8 cellular contexts compared by ENCODE assay signal in the genomic region with DNA sequence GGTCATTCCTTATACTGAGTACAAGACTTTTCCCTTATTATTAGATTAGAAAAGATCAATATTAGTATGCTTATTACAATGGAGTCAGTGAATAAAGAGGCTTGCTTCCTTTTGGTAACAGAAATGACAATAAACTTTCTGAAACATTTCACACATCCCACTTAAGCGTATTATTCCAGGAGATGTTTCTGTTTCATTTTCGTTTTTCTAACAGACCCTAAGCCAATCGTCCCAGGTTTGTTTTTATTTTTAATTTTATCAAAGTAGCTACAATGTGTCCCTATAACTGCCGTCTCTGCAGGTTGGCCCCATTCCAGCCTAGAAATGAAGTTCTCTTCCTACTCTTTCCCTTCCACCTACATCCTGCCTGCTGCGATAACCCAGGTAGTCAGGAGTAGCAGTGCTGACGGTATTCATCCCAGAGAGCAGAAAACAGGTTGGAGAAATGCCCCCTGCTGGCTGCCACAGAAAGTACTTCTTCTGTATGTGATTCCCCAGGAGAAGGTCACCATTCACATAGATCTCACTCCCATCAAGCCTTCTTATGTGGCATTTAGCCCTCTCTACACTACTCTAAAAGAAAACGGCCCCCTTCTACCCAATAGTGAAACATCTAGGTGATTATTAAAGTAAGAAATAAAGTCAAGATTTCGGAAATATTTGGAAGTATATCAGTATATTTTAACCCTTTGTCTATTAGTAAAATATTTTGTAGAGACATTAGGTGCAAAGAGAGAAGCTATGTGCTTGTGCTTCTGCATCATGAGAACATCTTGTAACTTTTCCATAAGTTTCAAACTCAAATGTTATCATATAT. TPM values are rescaled to one million over a fixed set of nuclear protein-coding genes. Genes with fewer than 3 reads are reported as not detected.
DNase-seq lines count a peak whose midpoint lies in the region; ATAC-seq and TF ChIP-seq lines count a peak whose summit lies in the region.

No MANE protein-coding gene starts in this region.

- no peak for TF ChIP-seq POLR2A in stomach (IDR thresholded peaks at IDR 0.05)

- H3K4me3 Mint-ChIP-seq in CD4-positive, alpha-beta memory T cell: peak overlapping the region; percentile 91 to 99 (median 97)
- peak overlapping the region; percentile 85 for H3K4me3 Mint-ChIP-seq in activated T-cell treated with anti-CD3 and anti-CD28 coated beads, Interleukin-2, amount 50 U/mL, for 4 hours
- H3K4me3 Mint-ChIP-seq in neural progenitor cell: no peak overlapping the region

- H3K27ac ChIP-seq in CD4-positive, alpha-beta memory T cell (ENCODE audit: low read depth, low read length): peak overlapping the region; percentile 48
- H3K27ac ChIP-seq in fibroblast of lung (ENCODE audit: insufficient read depth, low read length) (no peak overlapping the region), neural progenitor cell (no peak overlapping the region), stomach (peak overlapping the region in 3 of 5 donors; percentile 26 to 69 (median 49))

- intact Hi-C loops in CD4-positive, alpha-beta memory T cell (cut with micrococcal nuclease): loop anchor here (2.0 to 5.0 kb wide), 3 partner anchors 304 to 1094 kb away; a partner anchor contains a TSS
- intact Hi-C loops in stomach (cut with DNase I; ENCODE audit: low total_unique reads): loop anchor here (5.0 kb wide), 1 partner anchor 514 kb away; no protein-coding TSS in a partner anchor

- no peaks in the 10 kb centered on the region for H3K36me3 ChIP-seq in CD4-positive, alpha-beta memory T cell (ENCODE audit: insufficient read depth, low read length)
- H3K36me3 ChIP-seq in fibroblast of lung (ENCODE audit: control insufficient read depth, insufficient read depth, low read length) (no peaks in the 10 kb centered on the region), neural progenitor cell (no peaks in the 10 kb centered on the region), stomach (no peaks in the 10 kb centered on the region)

- peak overlapping the region; percentile 76 for H2AFZ ChIP-seq in fibroblast of lung (ENCODE audit: low read length)
- no peak overlapping the region for H2AFZ ChIP-seq in neural progenitor cell (replicated peaks)

- peaks cover 10 to 16% (median 13%) of the 10 kb centered on the region in 4 donors for H3K4me1 Mint-ChIP-seq in CD4-positive, alpha-beta memory T cell
- H3K4me1 Mint-ChIP-seq in activated T-cell treated with anti-CD3 and anti-CD28 coated beads, Interleukin-2, amount 50 U/mL, for 4 hours (ENCODE audit: low read depth): peaks cover 15% of the 10 kb centered on the region
- H3K4me1 Mint-ChIP-seq in neural progenitor cell: no peaks in the 10 kb centered on the region

- H3K79me2 ChIP-seq in fibroblast of lung (ENCODE audit: control insufficient read depth, insufficient read depth, low read length) (no peaks in the 10 kb centered on the region), neural progenitor cell (ENCODE audit: low read depth) (no peaks in the 10 kb centered on the region)

- DNase-seq in CD4-positive, alpha-beta memory T cell: peak; percentile 69 to 75 (median 70)
- peak; percentile 91 for DNase-seq in OCI-M1 (lab: John Stamatoyannopoulos, UW)
- DNase-seq in activated T-cell treated with anti-CD3 and anti-CD28 coated beads, Interleukin-2, amount 50 U/mL, for 4 hours: peak; percentile 68
- peak; percentile 56 to 63 for DNase-seq in fibroblast of lung (ENCODE audit: low read depth in 2 of 2)
- peak; percentile 73 for DNase-seq in neural progenitor cell (ENCODE audit: low spot score)
- peak; percentile 86 for DNase-seq in stomach

- peaks cover 0 to 2% of the 10 kb centered on the region in 2 donors for H3K36me3 Mint-ChIP-seq in CD4-positive, alpha-beta memory T cell
- H3K36me3 Mint-ChIP-seq in activated T-cell treated with anti-CD3 and anti-CD28 coated beads, Interleukin-2, amount 50 U/mL, for 4 hours (ENCODE audit: insufficient read depth): no peaks in the 10 kb centered on the region
- no peaks in the 10 kb centered on the region for H3K36me3 Mint-ChIP-seq in neural progenitor cell

- H3K27me3 ChIP-seq in CD4-positive, alpha-beta memory T cell (ENCODE audit: insufficient read depth, low read length): no peaks in the 10 kb centered on the region
- H3K27me3 ChIP-seq in fibroblast of lung (ENCODE audit: control insufficient read depth, insufficient read depth, low read length) (no peaks in the 10 kb centered on the region), neural progenitor cell (no peaks in the 10 kb centered on the region), stomach (peaks cover 0 to 12% (median 0%) of the 10 kb centered on the region in 3 donors)

- TF ChIP-seq CTCF in fibroblast of lung (conservative IDR thresholded peaks at IDR 0.05 in 1 of 2, IDR thresholded peaks at IDR 0.05 in 1 of 2; ENCODE audit: low read depth in 1 of 2, low read length in 2 of 2) (peak; percentile 83 to 89), neural progenitor cell (IDR thresholded peaks at IDR 0.05) (peak; percentile 73), stomach (IDR thresholded peaks at IDR 0.05) (peak in 5 of 7 experiments; percentile 61 to 84 (median 74))

- CTCF ChIA-PET in CD4-positive, alpha-beta memory T cell (lab: Charles Lee; ENCODE audit: partially characterized antibody): interaction anchor here (0.6 to 17.4 kb wide), 19 partner anchors 8 to 544 kb away, joined by 3 to 733 read pairs (median 4); no protein-coding TSS in a partner anchor

- H3K9me3 ChIP-seq in CD4-positive, alpha-beta memory T cell (ENCODE audit: control insufficient read depth in 1 of 2, low read length in 2 of 2): no peaks in the 10 kb centered on the region
- no peaks in the 10 kb centered on the region for H3K9me3 ChIP-seq in fibroblast of lung (ENCODE audit: control insufficient read depth, insufficient read depth, low read depth, low read length)
- no peaks in the 10 kb centered on the region for H3K9me3 ChIP-seq in neural progenitor cell (ENCODE audit: low read depth)
- no peaks in the 10 kb centered on the region for H3K9me3 ChIP-seq in stomach

- POLR2A ChIA-PET in CD4-positive, alpha-beta memory T cell (lab: Charles Lee; ENCODE audit: partially characterized antibody): no interaction called here

- H3K4me2 ChIP-seq in fibroblast of lung (ENCODE audit: extremely low read depth, insufficient read depth, low read length) (peak overlapping the region; percentile 54), neural progenitor cell (no peak overlapping the region)

- ATAC-seq in GM19397 (IDR thresholded peaks at IDR 0.05; ENCODE audit: unreplicated experiment) (peak; percentile 79), HG03521 (IDR thresholded peaks at IDR 0.05; ENCODE audit: unreplicated experiment) (peak; percentile 76)
- peak; percentile 85 to 87 for ATAC-seq in activated T-cell treated with anti-CD3 and anti-CD28 coated beads, Interleukin-2, amount 50 U/mL, for 4 hours

- 7 to 13% (median 8%) methylated on average over 8 of the region's 8 CpGs for WGBS in stomach, 5 donors

- H4K20me1 ChIP-seq in fibroblast of lung (ENCODE audit: control insufficient read depth, extremely low read depth, insufficient read depth, low read length): no peaks in the 10 kb centered on the region
- H4K20me1 ChIP-seq in neural progenitor cell (ENCODE audit: low read depth): no peaks in the 10 kb centered on the region

- H3K9ac ChIP-seq in fibroblast of lung (ENCODE audit: insufficient read depth, low read length): no peak overlapping the region
- H3K9ac ChIP-seq in neural progenitor cell: no peak overlapping the region

- peaks cover 0 to 5% of the 10 kb centered on the region in 2 donors for H3K27me3 Mint-ChIP-seq in CD4-positive, alpha-beta memory T cell
- H3K27me3 Mint-ChIP-seq in activated T-cell treated with anti-CD3 and anti-CD28 coated beads, Interleukin-2, amount 50 U/mL, for 4 hours (ENCODE audit: low read depth): peaks cover 4% of the 10 kb centered on the region
- H3K27me3 Mint-ChIP-seq in neural progenitor cell (ENCODE audit: insufficient read depth, low read depth): no peaks in the 10 kb centered on the region

- peak overlapping the region in 6 of 7 donors; percentile 41 to 96 (median 90) for H3K27ac Mint-ChIP-seq in CD4-positive, alpha-beta memory T cell
- no peak overlapping the region for H3K27ac Mint-ChIP-seq in neural progenitor cell

- peaks cover 12% of the 10 kb centered on the region for H3K4me1 ChIP-seq in CD4-positive, alpha-beta memory T cell (ENCODE audit: insufficient read depth, low read length)
- H3K4me1 ChIP-seq in fibroblast of lung (ENCODE audit: control insufficient read depth, extremely low read depth, insufficient read depth, low read length): no peaks in the 10 kb centered on the region
- H3K4me1 ChIP-seq in neural progenitor cell: no peaks in the 10 kb centered on the region
- H3K4me1 ChIP-seq in stomach: peaks cover 0 to 12% (median 5%) of the 10 kb centered on the region in 4 donors

- H3K9me3 Mint-ChIP-seq in CD4-positive, alpha-beta memory T cell: no peaks in the 10 kb centered on the region
- no peaks in the 10 kb centered on the region for H3K9me3 Mint-ChIP-seq in activated T-cell treated with anti-CD3 and anti-CD28 coated beads, Interleukin-2, amount 50 U/mL, for 4 hours
- no peaks in the 10 kb centered on the region for H3K9me3 Mint-ChIP-seq in neural progenitor cell

- H3K4me3 ChIP-seq in CD4-positive, alpha-beta memory T cell (ENCODE audit: low read length in 2 of 2): peak overlapping the region; percentile 84 to 97
- H3K4me3 ChIP-seq in fibroblast of lung (replicated peaks in 1 of 4; ENCODE audit: control extremely low read depth in 1 of 4, insufficient read depth in 1 of 4, low read depth in 3 of 4, low read length in 4 of 4) (peak overlapping the region; percentile 39 to 70 (median 50)), neural progenitor cell (no peak overlapping the region), stomach (peak overlapping the region; percentile 39 to 50 (median 48))

- H3F3A ChIP-seq in neural progenitor cell (ENCODE audit: low read depth): no peaks in the 10 kb centered on the region

- TF ChIP-seq EP300 in stomach (IDR thresholded peaks at IDR 0.05): no peak

RNA-seq across cellular contexts. Expression of a gene that starts 40.4 kb away (rescaled TPM):
- total RNA-seq in CD4-positive, alpha-beta memory T cell: not detected
- polyA plus RNA-seq in CD4-positive, alpha-beta memory T cell: not detected
- total RNA-seq in activated T-cell treated with anti-CD3 and anti-CD28 coated beads, Interleukin-2, amount 50 U/mL, for 4 hours: not detected
- total RNA-seq in fibroblast of lung (0.51 TPM in 1 of 2 replicates, not detected in the other), neural progenitor cell (ENCODE audit: low replicate concordance) (1.5 and 1.8 TPM in 2 replicates), stomach (10 to 100 TPM in 1 of 5 donors, under 1 TPM in 3, not detected in 1; 0.29 to 11.9 (median 0.59) TPM)
- polyA plus RNA-seq in fibroblast of lung (0.08 and 0.28 TPM in 2 replicates), stomach (under 1 TPM; 0.19 to 0.46 (median 0.40) TPM)
- 0.06 and 0.22 TPM in 2 replicates for polyA plus RNA-seq in fibroblast of lung (2012)
- not detected in 2 replicates for polyA minus RNA-seq in fibroblast of lung (ENCODE audit: low replicate concordance)

Comparison
In these comparisons a context has a peak if more than half of its experiments do, and no peak if none do; other contexts are left out.
1. H3K27ac ChIP-seq: peak in CD4-positive, alpha-beta memory T cell (single experiment) and stomach (3 of 5); none in fibroblast of lung (single experiment) and neural progenitor cell (single experiment).
2. Peak in every context shown above with its lines, with median percentiles within 50 percentile points of each other: DNase-seq, ATAC-seq and CTCF ChIP-seq.